In genomic region chr10:32056136-32057040, GRCh38 we compare ENCODE assay signal across 8 cellular contexts. TPM values are rescaled to one million over a fixed set of nuclear protein-coding genes. Genes with fewer than 3 reads are reported as not detected.
DNase-seq lines count a peak whose midpoint lies in the region; ATAC-seq and TF ChIP-seq lines count a peak whose summit lies in the region.

KIF5B (minus strand) TSS chr10:32056425; CDS start chr10:32055973, 452 bp downstream.

- peak within 1 kb of the TSS; percentile 92 for H3K27ac Mint-ChIP-seq in activated T-cell treated with anti-CD3 and anti-CD28 coated beads, Interleukin-2, amount 50 U/mL, for 72 hours

- H3K27me3 Mint-ChIP-seq in activated T-cell treated with anti-CD3 and anti-CD28 coated beads, Interleukin-2, amount 50 U/mL, for 72 hours (ENCODE audit: low read depth) = no peaks in the 10 kb centered on the region

- WGBS in esophagus muscularis mucosa = 5% methylated on average over 12 of the region's 63 CpGs

- H3K9me3 ChIP-seq in Peyer's patch (no peaks in the 10 kb centered on the region), esophagus muscularis mucosa (no peaks in the 10 kb centered on the region)

- peaks cover 47% of the 10 kb centered on the region for H3K4me1 Mint-ChIP-seq in activated T-cell treated with anti-CD3 and anti-CD28 coated beads, Interleukin-2, amount 50 U/mL, for 72 hours (ENCODE audit: low read depth)

- H3K36me3 ChIP-seq in Peyer's patch (no peaks in the 10 kb centered on the region), esophagus muscularis mucosa (no peaks in the 10 kb centered on the region)

- DNase-seq in DMS53 treated with DMSO at 0.1 percent for 48 hours (lab: John Stamatoyannopoulos, UW; ENCODE audit: unreplicated experiment) (peak; percentile 60), KBM-7 (peak; percentile 94), Peyer's patch (peak; percentile 85 to 94 (median 92)), esophagus muscularis mucosa (ENCODE audit: extremely low spot score) (peak; percentile 92), myocyte (ENCODE audit: low read depth) (peak; percentile 89)
- DNase-seq in activated T-cell treated with anti-CD3 and anti-CD28 coated beads, Interleukin-2, amount 50 U/mL, for 72 hours = peak; percentile 89 to 94
- peak; percentile 62 to 84 for DNase-seq in stimulated activated CD8-positive, alpha-beta memory T cell treated with anti-CD3 and anti-CD28 coated beads, Interleukin-7, amount 100 ng/mL, for 4 hours (ENCODE audit: low read depth in 2 of 2)

- TF ChIP-seq EP300 in esophagus muscularis mucosa (IDR thresholded peaks at IDR 0.05) = no peak

- peaks cover 0 to 32% (median 6%) of the 10 kb centered on the region in 4 donors for H3K4me1 ChIP-seq in Peyer's patch
- H3K4me1 ChIP-seq in esophagus muscularis mucosa = peaks cover 24 to 32% (median 27%) of the 10 kb centered on the region in 4 donors

- H3K27ac ChIP-seq in Peyer's patch (peak within 1 kb of the TSS; percentile 96 to 99 (median 98)), esophagus muscularis mucosa (replicated peaks in 1 of 4) (peak within 1 kb of the TSS; percentile 96 to 100 (median 99))

- no peaks in the 10 kb centered on the region for H3K9me3 Mint-ChIP-seq in activated T-cell treated with anti-CD3 and anti-CD28 coated beads, Interleukin-2, amount 50 U/mL, for 72 hours

- in situ Hi-C loops in KBM-7 (cut with MboI; ENCODE audit: low pct_unique_long_range_greater_than_20kb, low sequenced_read_pairs) = no loop called here

- TF ChIP-seq POLR2A in Peyer's patch (IDR thresholded peaks at IDR 0.05) (peak; percentile 98), esophagus muscularis mucosa (IDR thresholded peaks at IDR 0.05; ENCODE audit: low read depth) (peak; percentile 98)

- H3K27me3 ChIP-seq in Peyer's patch (no peaks in the 10 kb centered on the region), esophagus muscularis mucosa (no peaks in the 10 kb centered on the region)

- H3K4me3 Mint-ChIP-seq in activated T-cell treated with anti-CD3 and anti-CD28 coated beads, Interleukin-2, amount 50 U/mL, for 72 hours = peak within 1 kb of the TSS; percentile 86 to 98

- intact Hi-C loops in esophagus muscularis mucosa (cut with DNase I) = loop anchor here (5.0 to 10.0 kb wide), 3 partner anchors 91 to 388 kb away; partner anchors contain the start of genes CCDC7 and EPC1

- H3K4me3 ChIP-seq in Peyer's patch (peak within 1 kb of the TSS; percentile 84 to 98 (median 94)), esophagus muscularis mucosa (peak within 1 kb of the TSS; percentile 72 to 99 (median 92))

- TF ChIP-seq CTCF in Peyer's patch (IDR thresholded peaks at IDR 0.05) = no peak
- TF ChIP-seq CTCF in esophagus muscularis mucosa (IDR thresholded peaks at IDR 0.05) = no peak

- peaks cover 4 to 13% of the 10 kb centered on the region in 2 donors for H3K36me3 Mint-ChIP-seq in activated T-cell treated with anti-CD3 and anti-CD28 coated beads, Interleukin-2, amount 50 U/mL, for 72 hours (ENCODE audit: insufficient read depth in 2 of 2)

- peak; percentile 87 for ATAC-seq in GM21717 (IDR thresholded peaks at IDR 0.05; ENCODE audit: unreplicated experiment)
- peak; percentile 88 to 92 for ATAC-seq in activated T-cell treated with anti-CD3 and anti-CD28 coated beads, Interleukin-2, amount 50 U/mL, for 72 hours (replicated peaks in 1 of 2)

RNA-seq across cellular contexts. Expression of gene KIF5B, which starts in this region (rescaled TPM):
- 100 to 1,000 TPM in 1 of 4 donors, 10 to 100 TPM in 3; 69.1 to 124 (median 83.9) TPM for total RNA-seq in Peyer's patch
- 10 to 100 TPM; 68.7 to 74.4 TPM for total RNA-seq in activated T-cell treated with anti-CD3 and anti-CD28 coated beads, Interleukin-2, amount 50 U/mL, for 72 hours
- 100 to 1,000 TPM; 253 to 317 (median 298) TPM for total RNA-seq in esophagus muscularis mucosa
- 416 and 456 TPM in 2 replicates for total RNA-seq in myocyte
- polyA plus RNA-seq in myocyte (2012) = 82.1 TPM

Comparison
In these comparisons a context has a peak if more than half of its experiments do, and no peak if none do; other contexts are left out.
1. Peak in every context shown above with its lines: DNase-seq, ATAC-seq, H3K4me3 ChIP-seq and H3K27ac ChIP-seq.